In genomic region chr7:127653396-127653795, GRCh38 we compare ENCODE assay signal across 10 cellular contexts. TPM values are rescaled to one million over a fixed set of nuclear protein-coding genes. Genes with fewer than 3 reads are reported as not detected.
A peak's percentile ranks its signal among the peaks of the same experiment; 100 is the strongest.
DNase-seq lines count a peak whose midpoint lies in the region; ATAC-seq, FAIRE-seq and TF ChIP-seq lines count a peak whose summit lies in the region.
"Had no signal": no experiment of that assay in that cellular context is flagged by ENCODE, and none has a peak within 500 bp of the region (broad histone marks: within the 10 kb centered on the region; RNA-seq: fewer than 3 reads in every experiment).

No MANE protein-coding gene starts in this region.

- H4K8ac ChIP-seq in H9 (replicated peaks; ENCODE audit: insufficient read length, low read depth, low read length): no peak overlapping the region

- BruUV-seq in HepG2 (replicated peaks; lab: Mats Ljungman, UMichigan): no TSS peak

- H3K4me1 ChIP-seq in H9 (ENCODE audit: insufficient read depth, low read length) (no peaks in the 10 kb centered on the region; the same call in 1 of the 2 replicates), ascending aorta (peaks cover 0 to 24% of the 10 kb centered on the region in 2 donors), HepG2 (ENCODE audit: insufficient read depth, low read length) (peaks cover 68% of the 10 kb centered on the region)

- no peak overlapping the region for H2AFZ ChIP-seq in H9 (ENCODE audit: low read length)
- H2AFZ ChIP-seq in HepG2 (ENCODE audit: low read length): no peak overlapping the region

- no peaks in the 10 kb centered on the region for H3K27me3 Mint-ChIP-seq in H9 (ENCODE audit: low read depth)

- peaks cover 5% of the 10 kb centered on the region for H3K23me2 ChIP-seq in H9 (ENCODE audit: insufficient read length, low read depth, low read length, poor library complexity, severe bottlenecking)

- no peak overlapping the region for H2BK20ac ChIP-seq in H9 (ENCODE audit: low read depth, low read length, poor library complexity, severe bottlenecking)

- H3K4me3 ChIP-seq in AG04449 (ENCODE audit: low read depth, low read length) (peak overlapping the region; percentile 99), ascending aorta (peak overlapping the region; percentile 73 to 89), HepG2 (replicated peaks in 1 of 3; ENCODE audit: insufficient read depth in 1 of 3, low read depth in 2 of 3, low read length in 3 of 3) (peak overlapping the region; percentile 86 to 98 (median 98))

- H2BK15ac ChIP-seq in H9 (ENCODE audit: low read depth, low read length): no peak overlapping the region

- TF ChIP-seq EP300 in HepG2 (IDR thresholded peaks at IDR 0.05; ENCODE audit: low read depth in 2 of 2, low read length in 2 of 2): no peak
- TF ChIP-seq EP300 in HepG2 (CRISPR knock-in tag; IDR thresholded peaks at IDR 0.05; ENCODE audit: borderline replicate concordance): no peak

- no peak overlapping the region for H4K5ac ChIP-seq in H9 (ENCODE audit: insufficient read length, low read depth, low read length)

- H2BK12ac ChIP-seq in H9 (ENCODE audit: insufficient read length, low read depth, low read length): no peak overlapping the region

- H3K27me3 ChIP-seq in H9 (ENCODE audit: insufficient read depth, low read length) (no peaks in the 10 kb centered on the region), ascending aorta (no peaks in the 10 kb centered on the region), HepG2 (ENCODE audit: control insufficient read depth in 1 of 2, insufficient read depth in 2 of 2, low read length in 2 of 2) (no peaks in the 10 kb centered on the region; a peak in 1 of 5 replicates)

- TF ChIP-seq RAD21 in HepG2 (CRISPR knock-in tag; IDR thresholded peaks at IDR 0.05): no peak

- no peak overlapping the region for H3K4ac ChIP-seq in H9 (ENCODE audit: low read depth, low read length)

- H3K18ac ChIP-seq in H9 (ENCODE audit: insufficient read length, low read depth, low read length): no peak overlapping the region

- H3K23ac ChIP-seq in H9 (ENCODE audit: insufficient read length, low read depth, low read length): no peak overlapping the region

- ATAC-seq in HepG2: no peak
- ATAC-seq in HG03159 (IDR thresholded peaks at IDR 0.05; ENCODE audit: unreplicated experiment): no peak
- no peak for ATAC-seq in GM21381 (IDR thresholded peaks at IDR 0.05; ENCODE audit: unreplicated experiment)
- ATAC-seq in GM21515 (IDR thresholded peaks at IDR 0.05; ENCODE audit: unreplicated experiment): no peak

- in situ Hi-C loops in HepG2 (cut with HindIII; ENCODE audit: extremely low pct_ligation_motif_present, low pct_unique_long_range_greater_than_20kb): loop anchor here (5.0 kb wide), 1 partner anchor 61 kb away; the partner anchor contains the start of gene FSCN3

- DNase-seq in AG04449 (ENCODE audit: low read depth, low spot score) (no peak), H9 (no peak), ascending aorta (ENCODE audit: low spot score in 2 of 2) (no peak), HepG2 (ENCODE audit: low spot score) (no peak), NOMO-1 treated with dmso at 0.1 percent for 144 hours (lab: John Stamatoyannopoulos, UW; ENCODE audit: unreplicated experiment) (no peak)
- DNase-seq: activated naive CD4-positive, alpha-beta T cell treated with Interleukin-2 at 50 U/mL for 16 hours had no signal

- H3K79me1 ChIP-seq in H9 (ENCODE audit: insufficient read depth, low read depth, low read length, poor library complexity, severe bottlenecking): peaks cover 3% of the 10 kb centered on the region

- H3K79me2 ChIP-seq in H9 (ENCODE audit: insufficient read depth, low read length) (peaks cover 47% of the 10 kb centered on the region; the same call in 1 of the 2 replicates), HepG2 (ENCODE audit: insufficient read depth, low read length) (peaks cover 64% of the 10 kb centered on the region)

- H4K20me1 ChIP-seq in H9 (ENCODE audit: control insufficient read depth, insufficient read depth, insufficient read length) (no peaks in the 10 kb centered on the region), HepG2 (ENCODE audit: insufficient read depth, low read length) (peaks cover 44% of the 10 kb centered on the region)

- no peak for TF ChIP-seq POLR2A in HepG2 (IDR thresholded peaks at IDR 0.05; ENCODE audit: insufficient read depth in 1 of 2, low read depth in 2 of 2, low read length in 2 of 2)

- intact Hi-C loops in ascending aorta (cut with DNase I) (loop anchor here (5.0 kb wide), 1 partner anchor 54 kb away; no protein-coding TSS in a partner anchor), HepG2 (cut with micrococcal nuclease; ENCODE audit: unreplicated experiment) (loop anchor here (10.0 kb wide), 2 partner anchors 69 to 259 kb away; partner anchors contain the start of genes ARF5, GCC1 and ZNF800)

- peak overlapping the region; percentile 94 for H3K4me2 ChIP-seq in H9 (ENCODE audit: insufficient read depth, insufficient read length, low read length)
- H3K4me2 ChIP-seq in HepG2 (ENCODE audit: low read depth, low read length): peak overlapping the region; percentile 83

- no peaks in the 10 kb centered on the region for H3K9me3 Mint-ChIP-seq in H9

- no peaks in the 10 kb centered on the region for H3K36me3 ChIP-seq in ascending aorta
- peaks cover 1 to 23% of the 10 kb centered on the region in 2 experiments; a peak in 2 of 5 replicates for H3K36me3 ChIP-seq in HepG2 (replicated peaks in 1 of 2; ENCODE audit: control insufficient read depth in 1 of 2, insufficient read depth in 2 of 2, low read length in 2 of 2)

- H3K4me3 Mint-ChIP-seq in H9: peak overlapping the region; percentile 99 to 100

- H3K14ac ChIP-seq in H9 (ENCODE audit: insufficient read depth, low read length): no peak overlapping the region

- POLR2A ChIA-PET in AG04449 (lab: Yijun Ruan, JAX): no interaction called here
- POLR2A ChIA-PET in HepG2 (lab: Yijun Ruan, JAX): no interaction called here

- TF ChIP-seq CTCF in AG04449 (IDR thresholded peaks at IDR 0.05; ENCODE audit: insufficient read depth, low read length, missing control alignments): no peak
- no peak for TF ChIP-seq CTCF in H9 (conservative IDR thresholded peaks at IDR 0.05)
- TF ChIP-seq CTCF in ascending aorta (IDR thresholded peaks at IDR 0.05): no peak
- TF ChIP-seq CTCF in HepG2 (CRISPR knock-in tag; IDR thresholded peaks at IDR 0.05): no peak

- FAIRE-seq in HepG2 (lab: Jason Lieb, UNC): no peak
- FAIRE-seq: G401.6 had no signal

- H2AK5ac ChIP-seq in H9 (ENCODE audit: insufficient read length, low read length): no peak overlapping the region

- peaks cover 6 to 24% (median 11%) of the 10 kb centered on the region in 3 experiments for H3K36me3 Mint-ChIP-seq in H9 (ENCODE audit: insufficient read depth in 1 of 3, low read depth in 3 of 3)

- CTCF ChIA-PET in AG04449 (lab: Yijun Ruan, JAX) (interaction anchor here (1.1 to 1.5 kb wide), 3 partner anchors 11 to 556 kb away, joined by 3 to 4 read pairs (median 3); no protein-coding TSS in a partner anchor), HepG2 (lab: Yijun Ruan, JAX; ENCODE audit: low intra/inter-chr PET ratio, low total read pairs) (no interaction called here)

- H3K9ac ChIP-seq in H9 (ENCODE audit: extremely low read depth, insufficient read length, low read length): peak overlapping the region; percentile 10
- H3K9ac ChIP-seq in HepG2 (ENCODE audit: insufficient read depth, low read depth, low read length): peak overlapping the region; percentile 97

- peak overlapping the region in 1 of 3 experiments; percentile 10; a peak in 1 of 7 replicates for H3K27ac Mint-ChIP-seq in H9

- no peak overlapping the region for H3K56ac ChIP-seq in H9 (ENCODE audit: insufficient read length, low read depth, low read length)

- no peak overlapping the region for H4K91ac ChIP-seq in H9 (ENCODE audit: insufficient read length, low read depth, low read length)

- H3K27ac ChIP-seq in H9 (ENCODE audit: insufficient read length, low read depth, low read length) (no peak overlapping the region), ascending aorta (no peak overlapping the region), HepG2 (ENCODE audit: extremely low read length, insufficient read depth, low read length) (no peak overlapping the region)

- no peak overlapping the region for H2BK5ac ChIP-seq in H9 (ENCODE audit: insufficient read length, low read length)

- WGBS in H9 (ENCODE audit: extremely low coverage, insufficient read length, low lambda C conversion rate): no CpG with 5 or more reads among the region's 4 CpGs
- 48% methylated on average over 4 of the region's 4 CpGs for WGBS in HepG2 (ENCODE audit: low lambda C conversion rate)

- no peak overlapping the region for H2BK120ac ChIP-seq in H9 (ENCODE audit: low read depth, low read length, poor library complexity, severe bottlenecking)

- H3T11ph ChIP-seq in H9 (ENCODE audit: low read length): no peak overlapping the region

- peaks cover 37 to 39% of the 10 kb centered on the region in 2 experiments for H3K4me1 Mint-ChIP-seq in H9

- H3K9me3 ChIP-seq in H9 (ENCODE audit: control insufficient read depth, low read depth, low read length): no peaks in the 10 kb centered on the region
- H3K9me3 ChIP-seq in ascending aorta: no peaks in the 10 kb centered on the region
- H3K9me3 ChIP-seq in HepG2 (ENCODE audit: low read length): no peaks in the 10 kb centered on the region

RNA-seq across cellular contexts. Expression of gene SND1, which starts 1.4 kb away (rescaled TPM):
- total RNA-seq in H9 (2021) (218 and 225 TPM in 2 replicates), ascending aorta (93.8 TPM), HepG2 (2016; rRNA removed; fragmentation: Illumina TruSeq; extraction: Trizol) (170 and 182 TPM in 2 replicates)
- 34.5 and 40.2 TPM in 2 replicates for total RNA-seq in HepG2 (2016; cell fraction: cytosol; rRNA removed; fragmentation: Illumina TruSeq; extraction: Trizol; ENCODE audit: low read depth)
- total RNA-seq in HepG2 (2016; cell fraction: insoluble cytoplasmic fraction; rRNA removed; fragmentation: Illumina TruSeq; extraction: Trizol): 155 and 182 TPM in 2 replicates
- 84.3 and 94.4 TPM in 2 replicates for total RNA-seq in HepG2 (2016; cell fraction: membrane; rRNA removed; fragmentation: Illumina TruSeq; extraction: Trizol)
- total RNA-seq in HepG2 (2016; cell fraction: nucleus; rRNA removed; fragmentation: Illumina TruSeq; extraction: Trizol): 172 and 175 TPM in 2 replicates
- 110 and 126 TPM in 2 replicates for polyA plus RNA-seq in HepG2 (2011; rRNA removed)
- polyA plus RNA-seq in HepG2 (2011; cell fraction: cytosol; rRNA removed): 131 and 133 TPM in 2 replicates
- 69.2 and 72.7 TPM in 2 replicates for polyA plus RNA-seq in HepG2 (2011; cell fraction: nucleus; rRNA removed)
- polyA plus RNA-seq in HepG2 (2012): 165 and 216 TPM in 2 replicates
- polyA plus RNA-seq in HepG2 (2016; cell fraction: cytosol; fragmentation: Illumina TruSeq; extraction: Trizol; ENCODE audit: low read depth): 22.2 and 26.2 TPM in 2 replicates
- 124 and 140 TPM in 2 replicates for polyA plus RNA-seq in HepG2 (2016; cell fraction: insoluble cytoplasmic fraction; fragmentation: Illumina TruSeq; extraction: Trizol; ENCODE audit: low read depth)
- 49.9 and 61.8 TPM in 2 replicates for polyA plus RNA-seq in HepG2 (2016; cell fraction: membrane; fragmentation: Illumina TruSeq; extraction: Trizol; ENCODE audit: low read depth)
- polyA plus RNA-seq in HepG2 (2016; cell fraction: nucleus; fragmentation: Illumina TruSeq; extraction: Trizol; ENCODE audit: insufficient read depth, low read depth): 108 TPM in 2 replicates
- polyA minus RNA-seq in HepG2 (2011; rRNA and poly(A)+ RNA removed; ENCODE audit: low replicate concordance): 268 and 294 TPM in 2 replicates
- polyA minus RNA-seq in HepG2 (2011; cell fraction: cytosol; rRNA and poly(A)+ RNA removed): 168 and 188 TPM in 2 replicates
- 266 and 305 TPM in 2 replicates for polyA minus RNA-seq in HepG2 (2011; cell fraction: nucleus; rRNA and poly(A)+ RNA removed)

RNA-seq across cellular contexts. Expression of gene PAX4, which starts 35.5 kb away (rescaled TPM):
- total RNA-seq in H9 (2021): not detected in 2 replicates
- not detected for total RNA-seq in ascending aorta
- not detected in 2 replicates for total RNA-seq in HepG2 (2016; rRNA removed; fragmentation: Illumina TruSeq; extraction: Trizol)
- not detected in 2 replicates for total RNA-seq in HepG2 (2016; cell fraction: cytosol; rRNA removed; fragmentation: Illumina TruSeq; extraction: Trizol; ENCODE audit: low read depth)
- not detected in 2 replicates for total RNA-seq in HepG2 (2016; cell fraction: insoluble cytoplasmic fraction; rRNA removed; fragmentation: Illumina TruSeq; extraction: Trizol)
- not detected in 2 replicates for total RNA-seq in HepG2 (2016; cell fraction: membrane; rRNA removed; fragmentation: Illumina TruSeq; extraction: Trizol)
- total RNA-seq in HepG2 (2016; cell fraction: nucleus; rRNA removed; fragmentation: Illumina TruSeq; extraction: Trizol): not detected in 2 replicates
- not detected in 2 replicates for polyA plus RNA-seq in HepG2 (2011; rRNA removed)
- not detected in 2 replicates for polyA plus RNA-seq in HepG2 (2011; cell fraction: cytosol; rRNA removed)
- not detected in 2 replicates for polyA plus RNA-seq in HepG2 (2011; cell fraction: nucleus; rRNA removed)
- not detected in 2 replicates for polyA plus RNA-seq in HepG2 (2012)
- not detected in 2 replicates for polyA plus RNA-seq in HepG2 (2016; cell fraction: cytosol; fragmentation: Illumina TruSeq; extraction: Trizol; ENCODE audit: low read depth)
- not detected in 2 replicates for polyA plus RNA-seq in HepG2 (2016; cell fraction: insoluble cytoplasmic fraction; fragmentation: Illumina TruSeq; extraction: Trizol; ENCODE audit: low read depth)
- polyA plus RNA-seq in HepG2 (2016; cell fraction: membrane; fragmentation: Illumina TruSeq; extraction: Trizol; ENCODE audit: low read depth): not detected in 2 replicates
- not detected in 2 replicates for polyA plus RNA-seq in HepG2 (2016; cell fraction: nucleus; fragmentation: Illumina TruSeq; extraction: Trizol; ENCODE audit: insufficient read depth, low read depth)
- polyA minus RNA-seq in HepG2 (2011; rRNA and poly(A)+ RNA removed; ENCODE audit: low replicate concordance): not detected in 2 replicates
- not detected in 2 replicates for polyA minus RNA-seq in HepG2 (2011; cell fraction: cytosol; rRNA and poly(A)+ RNA removed)
- polyA minus RNA-seq in HepG2 (2011; cell fraction: nucleus; rRNA and poly(A)+ RNA removed): not detected in 2 replicates

RNA-seq across cellular contexts. Expression of gene FSCN3, which starts 59.9 kb away (rescaled TPM):
- total RNA-seq in H9 (2021) (0.94 and 1.7 TPM in 2 replicates), ascending aorta (not detected), HepG2 (2016; rRNA removed; fragmentation: Illumina TruSeq; extraction: Trizol) (0.24 TPM in 1 of 2 replicates, not detected in the other)
- 3.3 and 3.5 TPM in 2 replicates for total RNA-seq in HepG2 (2016; cell fraction: cytosol; rRNA removed; fragmentation: Illumina TruSeq; extraction: Trizol; ENCODE audit: low read depth)
- total RNA-seq in HepG2 (2016; cell fraction: insoluble cytoplasmic fraction; rRNA removed; fragmentation: Illumina TruSeq; extraction: Trizol): 0.37 TPM in 1 of 2 replicates, not detected in the other
- not detected in 2 replicates for total RNA-seq in HepG2 (2016; cell fraction: membrane; rRNA removed; fragmentation: Illumina TruSeq; extraction: Trizol)
- total RNA-seq in HepG2 (2016; cell fraction: nucleus; rRNA removed; fragmentation: Illumina TruSeq; extraction: Trizol): 0.97 and 1.4 TPM in 2 replicates
- 0.17 and 0.24 TPM in 2 replicates for polyA plus RNA-seq in HepG2 (2011; rRNA removed)
- polyA plus RNA-seq in HepG2 (2011; cell fraction: cytosol; rRNA removed): 0.28 and 0.44 TPM in 2 replicates
- polyA plus RNA-seq in HepG2 (2011; cell fraction: nucleus; rRNA removed): 0.29 and 0.54 TPM in 2 replicates
- polyA plus RNA-seq in HepG2 (2012): not detected in 2 replicates
- polyA plus RNA-seq in HepG2 (2016; cell fraction: cytosol; fragmentation: Illumina TruSeq; extraction: Trizol; ENCODE audit: low read depth): not detected in 2 replicates
- polyA plus RNA-seq in HepG2 (2016; cell fraction: insoluble cytoplasmic fraction; fragmentation: Illumina TruSeq; extraction: Trizol; ENCODE audit: low read depth): not detected in 2 replicates
- not detected in 2 replicates for polyA plus RNA-seq in HepG2 (2016; cell fraction: membrane; fragmentation: Illumina TruSeq; extraction: Trizol; ENCODE audit: low read depth)
- not detected in 2 replicates for polyA plus RNA-seq in HepG2 (2016; cell fraction: nucleus; fragmentation: Illumina TruSeq; extraction: Trizol; ENCODE audit: insufficient read depth, low read depth)
- polyA minus RNA-seq in HepG2 (2011; rRNA and poly(A)+ RNA removed; ENCODE audit: low replicate concordance): 1.0 and 1.8 TPM in 2 replicates
- polyA minus RNA-seq in HepG2 (2011; cell fraction: cytosol; rRNA and poly(A)+ RNA removed): not detected in 2 replicates
- polyA minus RNA-seq in HepG2 (2011; cell fraction: nucleus; rRNA and poly(A)+ RNA removed): 1.9 and 2.7 TPM in 2 replicates
